23 cellular contexts compared by ENCODE assay signal in genomic region chr2:145822892-145823534, GRCh38.
"Had no signal": no experiment of that assay in that cellular context is flagged by ENCODE, and none has a peak within 500 bp of the region (broad histone marks: within the 10 kb centered on the region; RNA-seq: fewer than 3 reads in every experiment).

No MANE protein-coding gene starts in this region.

- H3K4me1 ChIP-seq: esophagus squamous epithelium, pancreas, right lobe of liver, spleen, upper lobe of left lung, uterus had no signal

- ATAC-seq: effector memory CD8-positive, alpha-beta T cell; mucosa of descending colon; naive thymus-derived CD8-positive, alpha-beta T cell; pancreas; stimulated activated memory B cell treated with anti-CD40 and anti-IgM and Interleukin-4, amounts not matched to agents 10 μg/mL and 1 μg/mL and 100 μg/mL, for 72 hours had no signal

- H3K4me3 Mint-ChIP-seq: dendritic cell treated with granulocyte-macrophage colony-stimulating factor and Interleukin-4, amounts not matched to agents 40 ng/mL and 50 ng/mL, for 4 days; effector memory CD8-positive, alpha-beta T cell; naive thymus-derived CD8-positive, alpha-beta T cell; neural crest cell; stimulated activated memory B cell treated with anti-CD40 and anti-IgM and Interleukin-4, amounts not matched to agents 10 μg/mL and 1 μg/mL and 100 μg/mL, for 72 hours; stimulated activated naive CD8-positive, alpha-beta T cell treated with anti-CD3 and anti-CD28 coated beads, Interleukin-15, Interleukin-2, amounts not matched to agents 100 ng/mL and 50 ng/mL, for 24 hours had no signal

- H3K36me3 ChIP-seq: esophagus squamous epithelium, pancreas, right lobe of liver, spleen, tibial artery, upper lobe of left lung, uterus had no signal

- DNase-seq: effector memory CD8-positive, alpha-beta T cell; esophagus squamous epithelium; foreskin fibroblast; hippocampal formation; mesendoderm; mucosa of descending colon; naive thymus-derived CD8-positive, alpha-beta T cell; occipital lobe; pancreas; right lobe of liver; spleen; stimulated activated CD4-positive, alpha-beta T cell treated with anti-CD3 and anti-CD28 coated beads, Interleukin-15, amount 100 ng/mL, for 24 hours; stimulated activated CD4-positive, alpha-beta T cell treated with anti-CD3 and anti-CD28 coated beads, Interleukin-1b, Interleukin-23, amount 100 ng/mL, for 48 hours; stimulated activated CD4-positive, alpha-beta T cell treated with anti-CD3 and anti-CD28 coated beads, Interleukin-4, amount 100 ng/mL, for 24 hours; tibial artery; upper lobe of left lung; uterus had no signal

- H3K36me3 Mint-ChIP-seq: naive thymus-derived CD8-positive, alpha-beta T cell; stimulated activated memory B cell treated with anti-CD40 and anti-IgM and Interleukin-4, amounts not matched to agents 10 μg/mL and 1 μg/mL and 100 μg/mL, for 72 hours had no signal

- H3K27me3 ChIP-seq: esophagus squamous epithelium, pancreas, right lobe of liver, spleen, tibial artery, upper lobe of left lung, uterus had no signal

- H3K4me3 ChIP-seq: esophagus squamous epithelium, mucosa of descending colon, pancreas, right lobe of liver, spleen, tibial artery, upper lobe of left lung, uterus had no signal

- H3K27ac Mint-ChIP-seq: dendritic cell treated with granulocyte-macrophage colony-stimulating factor and Interleukin-4, amounts not matched to agents 40 ng/mL and 50 ng/mL, for 4 days; effector memory CD8-positive, alpha-beta T cell; naive thymus-derived CD8-positive, alpha-beta T cell; progenitor cell of endocrine pancreas; stimulated activated memory B cell treated with anti-CD40 and anti-IgM and Interleukin-4, amounts not matched to agents 10 μg/mL and 1 μg/mL and 100 μg/mL, for 72 hours; stimulated activated naive CD8-positive, alpha-beta T cell treated with anti-CD3 and anti-CD28 coated beads, Interleukin-15, Interleukin-2, amounts not matched to agents 100 ng/mL and 50 ng/mL, for 24 hours had no signal

- H3K27ac ChIP-seq: epithelial cell of prostate, esophagus squamous epithelium, pancreas, right lobe of liver, spleen, tibial artery, upper lobe of left lung, uterus had no signal

- H3K9me3 ChIP-seq: esophagus squamous epithelium, mucosa of descending colon, pancreas, right lobe of liver, spleen, tibial artery, upper lobe of left lung, uterus had no signal

- H3K4me1 Mint-ChIP-seq: naive thymus-derived CD8-positive, alpha-beta T cell; stimulated activated memory B cell treated with anti-CD40 and anti-IgM and Interleukin-4, amounts not matched to agents 10 μg/mL and 1 μg/mL and 100 μg/mL, for 72 hours had no signal
